Comparison of ENCODE assay signal across 20 cellular contexts in genomic region chr13:36096411-36097184, GRCh38. TPM values are rescaled to one million over a fixed set of nuclear protein-coding genes. Genes with fewer than 3 reads are reported as not detected.
DNase-seq lines count a peak whose midpoint lies in the region; ATAC-seq and TF ChIP-seq lines count a peak whose summit lies in the region.
"Had no signal": no experiment of that assay in that cellular context is flagged by ENCODE, and none has a peak within 500 bp of the region (broad histone marks: within the 10 kb centered on the region; RNA-seq: fewer than 3 reads in every experiment).

No MANE protein-coding gene starts in this region.

- H3K36me3 Mint-ChIP-seq in brain, result peaks cover 79% of the 10 kb centered on the region

- TF ChIP-seq POLR2A in upper lobe of left lung (IDR thresholded peaks at IDR 0.05), result no peak

- 79 to 82% methylated on average over 4 of the region's 4 CpGs for WGBS in heart right ventricle, 2 donors
- WGBS in upper lobe of left lung, 2 donors, result 60 to 63% methylated on average over 4 of the region's 4 CpGs

- H3K27me3 ChIP-seq in left ventricle myocardium inferior (ENCODE audit: low read depth), result no peaks in the 10 kb centered on the region
- H3K27me3 ChIP-seq in heart right ventricle, result no peaks in the 10 kb centered on the region
- no peaks in the 10 kb centered on the region for H3K27me3 ChIP-seq in upper lobe of left lung
- H3K27me3 ChIP-seq: gastrocnemius medialis, SJSA1 had no signal

- intact Hi-C loops in left ventricle myocardium inferior (cut with micrococcal nuclease), result no loop called here
- intact Hi-C loops in heart right ventricle (cut with DNase I), result no loop called here

- H3K27me3 Mint-ChIP-seq in brain, result no peaks in the 10 kb centered on the region
- H3K27me3 Mint-ChIP-seq: activated T-helper 17 cell treated with anti-CD3 and anti-CD28 coated beads, Interleukin-2, amount 50 U/mL, for 72 hours; CD4-positive, alpha-beta T cell; effector memory CD8-positive, alpha-beta T cell had no signal

- H3K4me1 Mint-ChIP-seq in brain, result peaks cover 62% of the 10 kb centered on the region
- H3K4me1 Mint-ChIP-seq: activated T-helper 17 cell treated with anti-CD3 and anti-CD28 coated beads, Interleukin-2, amount 50 U/mL, for 72 hours had no signal

- H3K4me3 Mint-ChIP-seq in brain, result no peak overlapping the region
- H3K4me3 Mint-ChIP-seq: activated T-helper 17 cell treated with anti-CD3 and anti-CD28 coated beads, Interleukin-2, amount 50 U/mL, for 72 hours; CD4-positive, alpha-beta T cell; effector memory CD8-positive, alpha-beta T cell had no signal

- DNase-seq in left ventricle myocardium inferior (no peak), heart right ventricle (no peak), iris pigment epithelial cell (ENCODE audit: low read depth) (peak; percentile 43), upper lobe of left lung (no peak), ureter (ENCODE audit: low spot score) (no peak)
- DNase-seq: activated CD4-positive, CD25-positive, alpha-beta regulatory T cell treated with anti-CD3 and anti-CD28 coated beads, Interleukin-2, amount 50 U/mL, for 72 hours; CD4-positive, alpha-beta T cell; cerebellar nuclear complex; effector memory CD8-positive, alpha-beta T cell; gastrocnemius medialis; NCI-H2029 treated with DMSO at 0.1 percent for 48 hours; NCI-H526 treated with DMSO at 0.1 percent for 48 hours; stimulated activated CD4-positive, alpha-beta T cell treated with anti-CD3 and anti-CD28 coated beads, Interleukin-1b, Interleukin-23, amount 100 ng/mL, for 48 hours; T1000 had no signal

- ATAC-seq in heart right ventricle (no peak), upper lobe of left lung (ENCODE audit: low FRiP score in 2 of 2) (peak; percentile 44 to 46), HG02870 (IDR thresholded peaks at IDR 0.05; ENCODE audit: unreplicated experiment) (no peak), GM21526 (IDR thresholded peaks at IDR 0.05; ENCODE audit: low FRiP score, unreplicated experiment) (no peak)
- ATAC-seq: activated T-helper 17 cell treated with anti-CD3 and anti-CD28 coated beads, Interleukin-2, amount 50 U/mL, for 72 hours; effector memory CD8-positive, alpha-beta T cell; HepG2 had no signal

- H3K4me1 ChIP-seq in left ventricle myocardium inferior (peaks cover 9% of the 10 kb centered on the region), heart right ventricle (peaks cover 0 to 13% (median 0%) of the 10 kb centered on the region in 9 donors), upper lobe of left lung (peaks cover 0 to 6% (median 1%) of the 10 kb centered on the region in 4 donors)
- H3K4me1 ChIP-seq: gastrocnemius medialis, SJSA1 had no signal

- no peaks in the 10 kb centered on the region for H3K9me3 ChIP-seq in left ventricle myocardium inferior (replicated peaks)
- H3K9me3 ChIP-seq in heart right ventricle, result no peaks in the 10 kb centered on the region
- H3K9me3 ChIP-seq in upper lobe of left lung, result no peaks in the 10 kb centered on the region
- H3K9me3 ChIP-seq: gastrocnemius medialis, SJSA1 had no signal

- H3K4me3 ChIP-seq in left ventricle myocardium inferior (no peak overlapping the region), heart right ventricle (no peak overlapping the region), upper lobe of left lung (no peak overlapping the region)
- H3K4me3 ChIP-seq: gastrocnemius medialis, SJSA1 had no signal

- H3K27ac Mint-ChIP-seq in brain, result peak overlapping the region in 4 of 5 experiments; percentile 4 to 91 (median 77)
- H3K27ac Mint-ChIP-seq: activated T-helper 17 cell treated with anti-CD3 and anti-CD28 coated beads, Interleukin-2, amount 50 U/mL, for 72 hours; CD4-positive, alpha-beta T cell; effector memory CD8-positive, alpha-beta T cell had no signal

- TF ChIP-seq EP300 in upper lobe of left lung (IDR thresholded peaks at IDR 0.05), result peak in 1 of 4 donors; percentile 22

- TF ChIP-seq CTCF in left ventricle myocardium inferior (IDR thresholded peaks at IDR 0.05; ENCODE audit: borderline replicate concordance) (no peak), heart right ventricle (IDR thresholded peaks at IDR 0.05) (no peak), brain (conservative IDR thresholded peaks at IDR 0.05) (no peak), upper lobe of left lung (IDR thresholded peaks at IDR 0.05) (no peak)

- H3K36me3 ChIP-seq in left ventricle myocardium inferior (no peaks in the 10 kb centered on the region), heart right ventricle (no peaks in the 10 kb centered on the region), upper lobe of left lung (no peaks in the 10 kb centered on the region)
- H3K36me3 ChIP-seq: gastrocnemius medialis, SJSA1 had no signal

- H3K9me3 Mint-ChIP-seq in brain, result peaks cover 2 to 10% (median 5%) of the 10 kb centered on the region in 5 experiments

- peak overlapping the region; percentile 10 for H3K27ac ChIP-seq in left ventricle myocardium inferior (replicated peaks)
- H3K27ac ChIP-seq in heart right ventricle, result no peak overlapping the region
- no peak overlapping the region for H3K27ac ChIP-seq in upper lobe of left lung
- H3K27ac ChIP-seq: gastrocnemius medialis, SJSA1 had no signal

RNA-seq across cellular contexts. Expression of gene DCLK1, which starts 34.6 kb away (rescaled TPM):
- total RNA-seq in left ventricle myocardium inferior, result 8.4 TPM
- total RNA-seq in heart right ventricle, result 10 to 100 TPM in 6 of 10 donors, 1 to 10 TPM in 4; 5.8 to 16.9 (median 10.4) TPM
- polyA plus RNA-seq in heart right ventricle, result 1 to 10 TPM; 3.4 to 8.1 TPM
- polyA plus RNA-seq in brain (ENCODE audit: insufficient read depth, low read depth, low replicate concordance), result 12.6 TPM
- 10 to 100 TPM in 1 of 6 donors, 1 to 10 TPM in 5; 2.1 to 14.7 (median 3.9) TPM for total RNA-seq in upper lobe of left lung
- total RNA-seq in ureter, result 13.5 TPM
- total RNA-seq: activated T-helper 17 cell treated with anti-CD3 and anti-CD28 coated beads, Interleukin-2, amount 50 U/mL, for 72 hours; CD4-positive, alpha-beta T cell; HepG2 had no signal
- polyA plus RNA-seq: HepG2 had no signal

Comparison
In these comparisons a context has a peak if more than half of its experiments do, and no peak if none do; other contexts are left out.
1. ATAC-seq: peak in upper lobe of left lung (2 of 2); none in heart right ventricle (0 of 8), HG02870 (single experiment) and GM21526 (single experiment).